In the genomic region with DNA sequence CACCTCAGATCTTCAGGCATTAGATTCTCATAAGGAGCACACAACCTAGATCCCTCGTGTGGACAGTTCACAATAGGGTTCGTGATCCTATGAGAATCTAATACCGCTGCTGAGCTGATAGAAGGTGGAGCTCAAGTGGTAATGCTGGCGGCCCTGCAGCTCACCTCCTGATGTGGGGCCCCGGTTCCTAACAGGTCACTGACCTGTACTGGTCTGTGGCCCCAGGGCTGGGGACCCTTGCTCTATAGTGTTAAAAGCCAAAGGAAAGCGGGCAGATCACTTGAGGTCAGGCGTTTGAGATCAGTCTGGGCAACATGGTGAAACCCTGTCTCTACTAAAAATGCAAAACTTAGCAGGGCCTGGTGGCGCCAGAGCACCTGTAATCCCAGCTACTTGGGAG, we compare ENCODE assay signal across 34 cellular contexts.
"Had no signal": no experiment of that assay in that cellular context is flagged by ENCODE, and none has a peak within 500 bp of the region (broad histone marks: within the 10 kb centered on the region; RNA-seq: fewer than 3 reads in every experiment).

No MANE protein-coding gene starts in this region.

- H3K36me3 ChIP-seq: MG63 had no signal

- H3K4me3 ChIP-seq: MG63 had no signal

- H3K9me3 ChIP-seq: MG63 had no signal

- DNase-seq: Karpas-422, Kasumi-1, MG63, MM.1S, MV-4-11, NCI-H1048, NCI-H1092, NCI-H1092 treated with DMSO at 0.1 percent for 48 hours, NCI-H1105, NCI-H1105 treated with DMSO at 0.1 percent for 48 hours, NCI-H1417, NCI-H1417 treated with DMSO at 0.1 percent for 48 hours, NCI-H1436, NCI-H1436 treated with DMSO at 0.1 percent for 48 hours, NCI-H146, NCI-H1694, NCI-H1694 treated with DMSO at 0.1 percent for 48 hours, NCI-H187, NCI-H187 treated with DMSO at 0.1 percent for 48 hours, NCI-H1930, NCI-H2029, NCI-H2029 treated with DMSO at 0.1 percent for 48 hours, NCI-H2081, NCI-H2081 treated with DMSO at 0.1 percent for 48 hours, NCI-H2107, NCI-H2171, NCI-H2171 treated with DMSO at 0.1 percent for 48 hours, NCI-H2227 treated with DMSO at 0.1 percent for 48 hours, NCI-H226, NCI-H345, NCI-H446, NCI-H446 treated with DMSO at 0.1 percent for 48 hours, NCI-H510A had no signal

- H3K27ac ChIP-seq: KMS-11 had no signal

- H3K27me3 ChIP-seq: MG63 had no signal
